Comparison of ENCODE assay signal across 1 cellular context in genomic region chr12:6870304-6870703, GRCh38.
TF ChIP-seq lines count a peak whose summit lies in the region.

No MANE protein-coding gene starts in this region.

TF ChIP-seq in GM12878, 131 proteins besides CTCF, POLR2A, EP300 and RAD21:
- TF ChIP-seq POLR2AphosphoS2 (IDR thresholded peaks at IDR 0.05; ENCODE audit: low read depth, low read length), result 0 out of 2 replicates have a peak, but pooled peaks have one; percentile 35
